Comparison of ENCODE assay signal across 1 cellular context in genomic region chr10:63605568-63605967, GRCh38.
A peak's percentile ranks its signal among the peaks of the same experiment; 100 is the strongest.
TF ChIP-seq lines count a peak whose summit lies in the region.

No MANE protein-coding gene starts in this region.

TF ChIP-seq in HEK293, 187 proteins besides CTCF, POLR2A, EP300 and RAD21 (continued from another document):
- TF ChIP-seq ZFP41 (tag by site-specific recombination; IDR thresholded peaks at IDR 0.05; ENCODE audit: borderline replicate concordance) (no peak), ZBTB20 (tag by site-specific recombination; IDR thresholded peaks at IDR 0.05) (0 out of 2 replicates have a peak, but pooled peaks have one; percentile 25), PRDM2 (tag by site-specific recombination; IDR thresholded peaks at IDR 0.05; ENCODE audit: borderline replicate concordance) (no peak), ZNF670 (tag by site-specific recombination; IDR thresholded peaks at IDR 0.05; ENCODE audit: low read depth) (no peak)
